8 cellular contexts compared by ENCODE assay signal in the genomic region with DNA sequence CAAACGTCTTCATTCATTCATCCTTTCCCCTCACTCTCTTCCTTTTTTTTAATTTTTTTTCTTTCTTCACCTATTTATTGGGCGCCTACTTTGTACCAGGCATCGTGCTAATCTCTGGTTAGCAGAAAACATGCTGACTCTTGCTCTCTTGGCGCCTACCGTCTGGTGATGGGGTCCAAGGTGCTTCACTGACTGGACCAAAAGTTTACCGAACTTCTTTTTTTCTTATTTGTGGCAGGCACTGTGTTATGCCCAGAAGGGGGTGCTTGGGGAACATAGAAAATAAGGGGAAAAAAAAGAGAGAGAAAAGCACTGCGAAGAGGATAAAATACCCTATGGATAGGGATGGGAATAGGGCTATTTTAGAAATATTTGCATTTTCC. TPM values are rescaled to one million over a fixed set of nuclear protein-coding genes. Genes with fewer than 3 reads are reported as not detected.
DNase-seq lines count a peak whose midpoint lies in the region; ATAC-seq and TF ChIP-seq lines count a peak whose summit lies in the region.

No MANE protein-coding gene starts in this region.

- no peaks in the 10 kb centered on the region for H3K36me3 ChIP-seq in OCI-LY3 (replicated peaks; ENCODE audit: low read depth, low read length)
- no peaks in the 10 kb centered on the region for H3K36me3 ChIP-seq in trophoblast cell (ENCODE audit: control insufficient read depth in 1 of 2, insufficient read depth in 2 of 2, low read length in 2 of 2)

- H3K27ac ChIP-seq in OCI-LY3 (ENCODE audit: low read length) (no peak overlapping the region), trophoblast cell (ENCODE audit: low read depth, low read length) (no peak overlapping the region)

- H2BK5ac ChIP-seq in trophoblast cell (ENCODE audit: low read depth, low read length, poor library complexity) = no peak overlapping the region

- H2BK120ac ChIP-seq in trophoblast cell (ENCODE audit: insufficient read depth, low read length, poor library complexity) = no peak overlapping the region

- H3K9ac ChIP-seq in OCI-LY3 (ENCODE audit: low read length) (peak overlapping the region; percentile 59), trophoblast cell (ENCODE audit: low read length) (no peak overlapping the region)

- 100% methylated on average over 1 of the region's 7 CpGs for WGBS in trophoblast cell (ENCODE audit: extremely low coverage, insufficient coverage, insufficient read length)

- no peak overlapping the region for H2AK5ac ChIP-seq in trophoblast cell (ENCODE audit: low read length)

- peak; percentile 0 for ATAC-seq in GM19452 (IDR thresholded peaks at IDR 0.05; ENCODE audit: unreplicated experiment)
- ATAC-seq in GM18858 (IDR thresholded peaks at IDR 0.05; ENCODE audit: unreplicated experiment) = no peak

- no peak overlapping the region for H3K23ac ChIP-seq in trophoblast cell (ENCODE audit: low read length)

- peak overlapping the region; percentile 84 for H2AFZ ChIP-seq in OCI-LY3 (ENCODE audit: low read depth, low read length)
- H2AFZ ChIP-seq in trophoblast cell (ENCODE audit: insufficient read depth, low read length, poor library complexity) = no peak overlapping the region

- H3K79me2 ChIP-seq in OCI-LY3 (ENCODE audit: low read length) (peaks cover 34% of the 10 kb centered on the region), trophoblast cell (ENCODE audit: control insufficient read depth, insufficient read depth, low read length, poor library complexity) (peaks cover 3% of the 10 kb centered on the region)

- peak overlapping the region; percentile 70 for H3K4me2 ChIP-seq in OCI-LY3 (ENCODE audit: low read length)
- peak overlapping the region; percentile 78 for H3K4me2 ChIP-seq in trophoblast cell (ENCODE audit: low read length)

- peaks cover 20% of the 10 kb centered on the region for H3K4me1 ChIP-seq in OCI-LY3 (ENCODE audit: low read length)
- no peaks in the 10 kb centered on the region for H3K4me1 ChIP-seq in trophoblast cell (ENCODE audit: control insufficient read depth in 1 of 2, insufficient read depth in 2 of 2, low read length in 2 of 2)

- H3K18ac ChIP-seq in trophoblast cell (ENCODE audit: low read length) = no peak overlapping the region

- no peaks in the 10 kb centered on the region for H3K9me3 ChIP-seq in OCI-LY3 (ENCODE audit: insufficient read depth, low read length)
- H3K9me3 ChIP-seq in trophoblast cell (ENCODE audit: insufficient read depth, low read depth, low read length) = no peaks in the 10 kb centered on the region

- H4K8ac ChIP-seq in trophoblast cell (ENCODE audit: low read depth, low read length) = peak overlapping the region; percentile 93

- H3K27me3 ChIP-seq in OCI-LY3 (ENCODE audit: low read depth, low read length) = no peaks in the 10 kb centered on the region
- H3K27me3 ChIP-seq in trophoblast cell (ENCODE audit: insufficient read depth, low read length) = no peaks in the 10 kb centered on the region

- peak overlapping the region; percentile 79 for H3K4me3 ChIP-seq in AG09309 (ENCODE audit: control insufficient read depth, low read depth, low read length)
- peak overlapping the region; percentile 97 for H3K4me3 ChIP-seq in OCI-LY3 (ENCODE audit: low read length)
- H3K4me3 ChIP-seq in epithelial cell of proximal tubule (ENCODE audit: low read depth, low read length) = peak overlapping the region; percentile 69
- no peak overlapping the region for H3K4me3 ChIP-seq in trophoblast cell (ENCODE audit: low read depth, low read length)

- TF ChIP-seq CTCF in AG09309 (IDR thresholded peaks at IDR 0.05; ENCODE audit: control insufficient read depth, insufficient read depth, low read depth, low read length, missing control alignments) (no peak), OCI-LY3 (IDR thresholded peaks at IDR 0.05; ENCODE audit: low read depth, low read length) (no peak), epithelial cell of proximal tubule (conservative IDR thresholded peaks at IDR 0.05; ENCODE audit: low read depth, low read length) (no peak)

- no peak overlapping the region for H4K91ac ChIP-seq in trophoblast cell (ENCODE audit: low read depth, low read length)

- H4K12ac ChIP-seq in trophoblast cell (ENCODE audit: low read depth, low read length) = peak overlapping the region; percentile 65

- H3K14ac ChIP-seq in trophoblast cell (ENCODE audit: low read length) = no peak overlapping the region

- H3K4ac ChIP-seq in trophoblast cell (ENCODE audit: low read depth, low read length) = no peak overlapping the region

- no peaks in the 10 kb centered on the region for H4K20me1 ChIP-seq in OCI-LY3 (ENCODE audit: insufficient read depth, low read length)

- no peak overlapping the region for H2BK12ac ChIP-seq in trophoblast cell (ENCODE audit: low read length)

- H3K79me1 ChIP-seq in trophoblast cell (ENCODE audit: low read length) = peaks cover 3% of the 10 kb centered on the region

- DNase-seq in AG09309 (ENCODE audit: low read depth) (no peak), epithelial cell of proximal tubule (ENCODE audit: low read depth) (no peak), trophoblast cell (no peak), T1000 (lab: John Stamatoyannopoulos, UW) (no peak), Ammon's horn (ENCODE audit: low spot score) (no peak)

RNA-seq across cellular contexts. Expression of gene FAM204A, which starts 0.5 kb away (rescaled TPM):
- total RNA-seq in epithelial cell of proximal tubule = 36.4 and 49.4 TPM in 2 replicates
- 39.8 and 41.8 TPM in 2 replicates for polyA plus RNA-seq in trophoblast cell (2013)
